In the genomic region with DNA sequence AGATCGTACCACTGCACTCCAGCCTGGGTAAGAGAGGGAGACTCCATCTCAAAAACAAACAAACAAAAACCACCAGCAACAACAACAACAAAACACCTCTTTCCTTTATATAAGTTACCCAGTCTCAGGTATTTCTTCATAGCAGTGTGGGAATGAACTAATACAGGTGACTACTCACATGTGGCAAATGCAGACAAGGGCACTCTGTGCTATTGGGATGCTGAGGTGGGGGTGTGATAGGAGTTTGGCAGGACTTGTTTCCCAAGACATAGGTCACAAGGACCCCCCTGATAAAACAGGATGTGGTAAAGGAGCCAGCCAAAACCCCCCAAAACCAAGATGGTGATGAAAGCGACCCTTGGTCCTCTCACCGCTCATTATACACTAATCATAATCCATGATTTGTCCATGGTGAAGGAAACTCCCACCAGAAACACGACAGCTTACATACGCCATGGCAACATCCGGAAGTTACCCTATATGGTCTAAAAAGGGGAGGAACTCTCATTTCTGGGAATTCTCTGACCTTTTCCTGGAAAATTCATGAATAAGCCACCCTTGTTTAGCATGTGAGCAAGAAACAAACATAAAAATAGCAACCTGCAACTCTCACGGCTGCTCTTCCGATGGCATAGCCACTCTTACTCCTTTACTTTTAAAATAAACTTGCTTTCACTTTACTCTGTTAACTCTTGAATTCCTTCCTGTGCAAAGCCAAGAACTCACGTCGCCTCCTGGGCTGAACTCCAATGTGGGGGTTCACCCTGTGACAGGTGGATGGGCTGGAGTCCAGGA, we compare ENCODE assay signal across 9 cellular contexts. TPM values are rescaled to one million over a fixed set of nuclear protein-coding genes. Genes with fewer than 3 reads are reported as not detected.
DNase-seq lines count a peak whose midpoint lies in the region; ATAC-seq and TF ChIP-seq lines count a peak whose summit lies in the region.
"Had no signal": no experiment of that assay in that cellular context is flagged by ENCODE, and none has a peak within 500 bp of the region (broad histone marks: within the 10 kb centered on the region; RNA-seq: fewer than 3 reads in every experiment).

No MANE protein-coding gene starts in this region.

- TF ChIP-seq RAD21 in IMR-90 (IDR thresholded peaks at IDR 0.05; ENCODE audit: low read length), result no peak

- H3K9ac ChIP-seq in IMR-90 (ENCODE audit: low read depth, low read length), result no peak overlapping the region

- no peaks in the 10 kb centered on the region for H4K20me1 ChIP-seq in IMR-90 (ENCODE audit: insufficient read depth, low read length)

- POLR2A ChIA-PET in IMR-90 (lab: Charles Lee; ENCODE audit: unreplicated experiment), result no interaction called here

- dilution Hi-C loops in IMR-90 (cut with HindIII; ENCODE audit: low sequenced_read_pairs, unreplicated experiment), result no loop called here

- no TSS peak for BruUV-seq in IMR-90 (replicated peaks; lab: Mats Ljungman, UMichigan)

- DNase-seq in IMR-90 (peak; percentile 61), amniotic epithelial cell (ENCODE audit: low read depth) (peak; percentile 90), immature natural killer cell (peak in 1 of 3 donors; percentile 12), NCI-H1436 treated with DMSO at 0.1 percent for 48 hours (lab: John Stamatoyannopoulos, UW) (no peak)
- no peak for DNase-seq in stimulated activated naive CD8-positive, alpha-beta T cell treated with anti-CD3 and anti-CD28 coated beads, Interleukin-15, Interleukin-2, amounts not matched to agents 100 U/mL and 50 U/mL, for 24 hours
- DNase-seq: NCI-H1436 had no signal

- peak overlapping the region; percentile 40; the same call in 1 of the 2 replicates for H2AK5ac ChIP-seq in IMR-90 (ENCODE audit: low read depth, low read length)

- H3K27ac Mint-ChIP-seq in immature natural killer cell, result peak overlapping the region; percentile 62 to 96 (median 94)

- H3K36me3 Mint-ChIP-seq in immature natural killer cell, result no peaks in the 10 kb centered on the region

- H4K8ac ChIP-seq in IMR-90 (ENCODE audit: low read depth in 2 of 2, low read length in 2 of 2), result peak overlapping the region in 1 of 2 experiments; percentile 81; a peak in 2 of 4 replicates

- H4K5ac ChIP-seq in IMR-90 (ENCODE audit: low read depth, low read length), result peak overlapping the region; percentile 77

- no peak for TF ChIP-seq CTCF in IMR-90 (conservative IDR thresholded peaks at IDR 0.05; ENCODE audit: low read depth, low read length)

- peaks cover 18 to 20% of the 10 kb centered on the region in 2 donors for H3K4me1 Mint-ChIP-seq in immature natural killer cell

- ATAC-seq in IMR-90 (ENCODE audit: low read depth) (peak; percentile 38), GM18868 (IDR thresholded peaks at IDR 0.05; ENCODE audit: unreplicated experiment) (no peak), HG03342 (IDR thresholded peaks at IDR 0.05; ENCODE audit: unreplicated experiment) (no peak), HG02678 (IDR thresholded peaks at IDR 0.05; ENCODE audit: unreplicated experiment) (no peak)
- ATAC-seq in stimulated activated naive CD8-positive, alpha-beta T cell treated with anti-CD3 and anti-CD28 coated beads, Interleukin-15, Interleukin-2, amounts not matched to agents 100 U/mL and 50 U/mL, for 24 hours, result peak; percentile 38

- peak overlapping the region; percentile 92 for H2BK20ac ChIP-seq in IMR-90 (ENCODE audit: low read depth, low read length)

- H3K27ac ChIP-seq in IMR-90 (ENCODE audit: insufficient read depth, low read length), result peak overlapping the region; percentile 54; the same call in 1 of the 2 replicates

- in situ Hi-C loops in IMR-90 (cut with MboI; ENCODE audit: low sequenced_read_pairs), result loop anchor here (5.0 to 10.0 kb wide), 2 partner anchors 208 to 310 kb away; partner anchors contain the start of genes FEN1 and TMEM258

- H3K9me3 Mint-ChIP-seq in immature natural killer cell, result no peaks in the 10 kb centered on the region

- peak overlapping the region; percentile 84 for H2AFZ ChIP-seq in IMR-90 (replicated peaks; ENCODE audit: low read length, poor library complexity)

- H3K4me1 ChIP-seq in IMR-90 (ENCODE audit: control insufficient read depth, insufficient read depth, low read length), result peaks cover 12% of the 10 kb centered on the region

- peak overlapping the region; percentile 18; the same call in 1 of the 2 replicates for H3K4me3 ChIP-seq in IMR-90 (ENCODE audit: insufficient read depth, low read depth, low read length)

- H3K56ac ChIP-seq in IMR-90 (ENCODE audit: extremely low read depth, insufficient read depth, low read length), result no peak overlapping the region

- 0 out of 2 replicates have a peak, but pooled peaks cover 11% of the 10 kb centered on the region for H3K9me1 ChIP-seq in IMR-90 (ENCODE audit: insufficient read depth, low read length)

- peak overlapping the region; percentile 70 for H2BK5ac ChIP-seq in IMR-90 (ENCODE audit: low read depth, low read length, poor library complexity, severe bottlenecking)

- H2BK15ac ChIP-seq in IMR-90 (ENCODE audit: low read depth, low read length), result peak overlapping the region; percentile 96; the same call in 1 of the 3 replicates

- H2BK120ac ChIP-seq in IMR-90 (ENCODE audit: low read depth, low read length), result peak overlapping the region; percentile 91

- peak overlapping the region; percentile 74 to 91 (median 87) for H3K4me3 Mint-ChIP-seq in immature natural killer cell

- H3K4me2 ChIP-seq in IMR-90 (ENCODE audit: low read depth, low read length), result peak overlapping the region; percentile 90

- CTCF ChIA-PET in IMR-90 (lab: Yijun Ruan, JAX), result interaction anchor here (4.8 kb wide), 1 partner anchor 23 kb away, joined by 38 read pairs; no protein-coding TSS in a partner anchor

- peak overlapping the region; percentile 94 for H2AK9ac ChIP-seq in IMR-90 (replicated peaks; ENCODE audit: low read depth, low read length, poor library complexity)

- peaks cover 0 to 3% of the 10 kb centered on the region in 2 experiments; a peak in 1 of 4 replicates for H3K79me1 ChIP-seq in IMR-90 (ENCODE audit: low read depth in 1 of 2, low read length in 2 of 2)

- peak overlapping the region; percentile 48; the same call in 1 of the 2 replicates for H3K18ac ChIP-seq in IMR-90 (ENCODE audit: low read depth, low read length)

- H3K27me3 ChIP-seq in IMR-90 (ENCODE audit: control insufficient read depth, insufficient read depth, low read length), result no peaks in the 10 kb centered on the region

- 0% methylated on average over 2 of the region's 10 CpGs; no CpG with 5 or more reads in 1 of the 2 experiments for WGBS in IMR-90 (ENCODE audit: extremely low coverage in 2 of 2, insufficient read length in 1 of 2), 2 experiments

- H3K27me3 Mint-ChIP-seq in immature natural killer cell (ENCODE audit: low read depth in 3 of 3), result peaks cover 0 to 1% (median 0%) of the 10 kb centered on the region in 3 donors

- no peak for TF ChIP-seq POLR2A in IMR-90 (IDR thresholded peaks at IDR 0.05; ENCODE audit: low read depth, low read length)

- intact Hi-C loops in IMR-90 (cut with micrococcal nuclease), result no loop called here

- no peaks in the 10 kb centered on the region for H3K9me3 ChIP-seq in IMR-90 (ENCODE audit: control insufficient read depth, insufficient read depth, low read length)

- H3K14ac ChIP-seq in IMR-90 (replicated peaks; ENCODE audit: low read depth, low read length), result peak overlapping the region; percentile 93

- peak overlapping the region; percentile 84 for H3K4ac ChIP-seq in IMR-90 (ENCODE audit: low read depth, low read length)

- peak overlapping the region; percentile 75; the same call in 1 of the 2 replicates for H3K23ac ChIP-seq in IMR-90 (ENCODE audit: low read depth, low read length)

- H4K91ac ChIP-seq in IMR-90 (ENCODE audit: insufficient read depth, low read depth, low read length), result peak overlapping the region; percentile 17; the same call in 1 of the 2 replicates

- H3K36me3 ChIP-seq in IMR-90 (ENCODE audit: control insufficient read depth, insufficient read depth, low read length), result no peaks in the 10 kb centered on the region

TF ChIP-seq in IMR-90, 13 proteins besides CTCF, POLR2A, EP300 and RAD21:
- TF ChIP-seq MAZ (IDR thresholded peaks at IDR 0.05; ENCODE audit: borderline replicate concordance, low read depth, low read length), result no peak
- no peak for TF ChIP-seq MXI1 (IDR thresholded peaks at IDR 0.05; ENCODE audit: borderline replicate concordance, low read depth, low read length)
- TF ChIP-seq ELK1 (IDR thresholded peaks at IDR 0.05; ENCODE audit: borderline replicate concordance, low read depth, low read length), result peak; percentile 92; the same call in 1 of the 2 replicates
- TF ChIP-seq RFX5 (IDR thresholded peaks at IDR 0.05; ENCODE audit: low read depth, low read length), result no peak
- TF ChIP-seq FOS (IDR thresholded peaks at IDR 0.05; ENCODE audit: low read depth, low read length), result no peak
- no peak for TF ChIP-seq MAFK (IDR thresholded peaks at IDR 0.05; ENCODE audit: low read depth, low read length)
- no peak for TF ChIP-seq RCOR1 (IDR thresholded peaks at IDR 0.05; ENCODE audit: insufficient replicate concordance, low read length)
- TF ChIP-seq BHLHE40 (IDR thresholded peaks at IDR 0.05; ENCODE audit: low read depth, low read length), result 0 out of 2 replicates have a peak, but pooled peaks have one; percentile 14

RNA-seq across cellular contexts. Expression of gene INCENP, which starts 18.8 kb away (rescaled TPM):
- total RNA-seq in IMR-90 (2012; rRNA removed), result 23.8 and 26.9 TPM in 2 replicates
- polyA plus RNA-seq in IMR-90 (2012; rRNA removed) (17.7 and 18.6 TPM in 2 replicates), immature natural killer cell (1 to 10 TPM; 1.9 to 3.1 (median 2.7) TPM)
- polyA plus RNA-seq in IMR-90 (2012; cell fraction: cytosol; rRNA removed), result 8.4 and 8.8 TPM in 2 replicates
- 22.9 and 29.8 TPM in 2 replicates for polyA plus RNA-seq in IMR-90 (2012; cell fraction: nucleus; rRNA removed; ENCODE audit: low replicate concordance)

Comparison
In these comparisons a context has a peak if more than half of its experiments do, and no peak if none do; other contexts are left out.
1. ATAC-seq: peak in IMR-90 (single experiment) and stimulated activated naive CD8-positive, alpha-beta T cell treated with anti-CD3 and anti-CD28 coated beads, Interleukin-15, Interleukin-2, amounts not matched to agents 100 U/mL and 50 U/mL, for 24 hours (single experiment); none in GM18868 (single experiment), HG03342 (single experiment) and HG02678 (single experiment).
2. DNase-seq: peak in IMR-90 (single experiment) and amniotic epithelial cell (single experiment); none in stimulated activated naive CD8-positive, alpha-beta T cell treated with anti-CD3 and anti-CD28 coated beads, Interleukin-15, Interleukin-2, amounts not matched to agents 100 U/mL and 50 U/mL, for 24 hours (single experiment) and NCI-H1436 treated with DMSO at 0.1 percent for 48 hours (single experiment).